Comparison of ENCODE assay signal across 1 cellular context in the genomic region with DNA sequence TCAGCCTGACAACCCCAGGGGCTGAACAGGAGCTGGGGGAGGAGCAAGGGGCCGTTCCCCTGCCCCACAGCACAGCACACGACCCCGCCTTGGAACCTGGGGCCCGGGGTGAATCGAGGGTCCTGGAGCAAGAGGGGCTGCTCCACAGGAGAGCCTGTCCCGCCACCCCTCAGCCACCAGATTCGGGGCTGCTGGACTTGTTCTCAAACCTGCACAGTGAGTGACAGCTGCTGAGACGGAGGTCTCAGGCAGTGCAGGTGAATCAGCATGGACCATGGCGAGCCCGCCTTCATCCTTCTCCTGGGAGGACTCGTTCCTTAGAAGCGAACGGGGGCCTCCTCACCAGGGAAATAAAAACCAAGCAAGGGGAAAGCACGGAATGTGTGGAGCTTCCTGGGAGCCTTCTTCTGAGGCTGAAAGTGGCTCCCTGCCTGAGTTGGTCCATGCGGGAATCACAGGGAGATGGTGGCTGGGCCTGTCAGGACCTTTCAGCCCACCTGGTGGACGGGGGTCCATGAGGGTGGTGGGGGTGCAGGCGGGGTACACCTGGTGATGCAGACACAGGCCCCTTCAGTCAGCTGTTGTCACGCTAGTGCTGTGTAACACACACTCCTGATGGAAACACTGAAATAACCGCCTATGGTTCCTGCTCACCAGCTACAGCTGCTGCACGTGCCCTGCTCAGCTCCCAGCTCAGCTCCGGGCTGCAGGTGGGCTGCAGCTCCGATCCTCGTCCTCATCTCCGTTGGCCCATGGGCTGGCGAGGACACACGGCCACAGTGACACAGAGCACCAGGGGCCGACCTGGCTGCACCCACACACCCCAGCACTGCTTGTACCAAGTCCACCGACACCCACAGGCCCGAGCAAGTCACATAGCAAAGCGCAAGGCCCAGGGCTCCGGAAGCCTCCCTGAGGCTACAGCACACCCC.
TF ChIP-seq lines count a peak whose summit lies in the region.

No MANE protein-coding gene starts in this region.

TF ChIP-seq in H1, 55 proteins besides CTCF, POLR2A, EP300 and RAD21:
- TF ChIP-seq, protein P1, sequence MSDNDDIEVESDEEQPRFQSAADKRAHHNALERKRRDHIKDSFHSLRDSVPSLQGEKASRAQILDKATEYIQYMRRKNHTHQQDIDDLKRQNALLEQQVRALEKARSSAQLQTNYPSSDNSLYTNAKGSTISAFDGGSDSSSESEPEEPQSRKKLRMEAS (IDR thresholded peaks at IDR 0.05): no peak
- no peak for TF ChIP-seq RNF2 (IDR thresholded peaks at IDR 0.05; ENCODE audit: borderline replicate concordance, low read depth, low read length, missing control alignments, poor library complexity, severe bottlenecking)
- no peak for TF ChIP-seq ZNF274 (IDR thresholded peaks at IDR 0.05; ENCODE audit: borderline replicate concordance, extremely low read depth, low read length)
- no peak for TF ChIP-seq TAF7 (optimal IDR thresholded peaks at IDR 0.05; ENCODE audit: borderline replicate concordance, low read depth, low read length)
- no peak for TF ChIP-seq YY1 (IDR thresholded peaks at IDR 0.05; ENCODE audit: low read depth, low read length)
- TF ChIP-seq SP4 (IDR thresholded peaks at IDR 0.05; ENCODE audit: low read length): no peak
- no peak for TF ChIP-seq KDM5A (IDR thresholded peaks at IDR 0.05; ENCODE audit: low read length)
- TF ChIP-seq JUN (IDR thresholded peaks at IDR 0.05; ENCODE audit: low read depth, low read length): no peak
- no peak for TF ChIP-seq JUND (IDR thresholded peaks at IDR 0.05; ENCODE audit: low read length)
- TF ChIP-seq FOSL1 (IDR thresholded peaks at IDR 0.05; ENCODE audit: insufficient read depth, low read depth, low read length): no peak
- TF ChIP-seq NANOG (IDR thresholded peaks at IDR 0.05; ENCODE audit: insufficient read depth, low read depth, low read length, poor library complexity, severe bottlenecking): no peak
- no peak for TF ChIP-seq SIRT6 (IDR thresholded peaks at IDR 0.05; ENCODE audit: low read length)
- TF ChIP-seq SIN3A (conservative IDR thresholded peaks at IDR 0.05 in 1 of 2, IDR thresholded peaks at IDR 0.05 in 1 of 2; ENCODE audit: low read depth in 1 of 2, low read length in 2 of 2): no peak
- no peak for TF ChIP-seq SP2 (IDR thresholded peaks at IDR 0.05; ENCODE audit: low read length)
